Comparison of ENCODE assay signal across 7 cellular contexts in genomic region chr17:7834554-7834890, GRCh38. TPM values are rescaled to one million over a fixed set of nuclear protein-coding genes. Genes with fewer than 3 reads are reported as not detected.
DNase-seq lines count a peak whose midpoint lies in the region; ATAC-seq and TF ChIP-seq lines count a peak whose summit lies in the region.

No MANE protein-coding gene starts in this region.

- H3K4me2 ChIP-seq in GM23338 = peak overlapping the region; percentile 100

- no peaks in the 10 kb centered on the region; the same call in 1 of the 2 replicates for H4K20me1 ChIP-seq in GM23338 (replicated peaks; ENCODE audit: insufficient read depth)

- H3K36me3 Mint-ChIP-seq in GM23338 (ENCODE audit: low read depth) (no peaks in the 10 kb centered on the region), MCF 10A (ENCODE audit: insufficient read depth, unreplicated experiment) (peaks cover 11% of the 10 kb centered on the region)

- CTCF ChIA-PET in MCF 10A (lab: Yijun Ruan, JAX) = interaction anchor here (0.6 to 4.3 kb wide), 19 partner anchors 9 to 1722 kb away, joined by 3 to 36 read pairs (median 4); no protein-coding TSS in a partner anchor

- peak overlapping the region; percentile 94; the same call in 1 of the 2 replicates for H3K27ac Mint-ChIP-seq in GM23338
- H3K27ac Mint-ChIP-seq in MCF 10A (ENCODE audit: low read depth, unreplicated experiment) = peak overlapping the region; percentile 99

- no peaks in the 10 kb centered on the region for H3K79me2 ChIP-seq in GM23338 (replicated peaks; ENCODE audit: insufficient read depth)

- TF ChIP-seq CTCF in GM23338 (conservative IDR thresholded peaks at IDR 0.05; ENCODE audit: low read depth in 2 of 2) = no peak
- TF ChIP-seq CTCF in MCF 10A (IDR thresholded peaks at IDR 0.05; ENCODE audit: unreplicated experiment) = no peak

- peak overlapping the region; percentile 93 for H3K4me3 Mint-ChIP-seq in GM23338
- peak overlapping the region; percentile 89 for H3K4me3 Mint-ChIP-seq in MCF 10A (ENCODE audit: unreplicated experiment)

- DNase-seq in GM23338 (ENCODE audit: low spot score) (peak; percentile 48), T follicular helper cell (ENCODE audit: low read depth) (peak; percentile 53), MCF 10A (ENCODE audit: unreplicated experiment) (no peak), NCI-H2029 (lab: John Stamatoyannopoulos, UW) (no peak), GM19238 (ENCODE audit: insufficient read length, low spot score) (no peak)
- DNase-seq in stimulated activated CD8-positive, alpha-beta memory T cell treated with anti-CD3 and anti-CD28 coated beads, Interleukin-4, amount 100 ng/mL, for 48 hours = peak; percentile 68

- H3K27me3 Mint-ChIP-seq in GM23338 (ENCODE audit: insufficient read depth, low read depth, poor library complexity) (peaks cover 58% of the 10 kb centered on the region), MCF 10A (ENCODE audit: insufficient read depth, unreplicated experiment) (peaks cover 2% of the 10 kb centered on the region)

- no peak; the same call in 2 of the 3 replicates for ATAC-seq in GM23338

- BruUV-seq in MCF 10A (replicated peaks; lab: Mats Ljungman, UMichigan) = no TSS peak

- no peaks in the 10 kb centered on the region for H3K36me3 ChIP-seq in GM23338 (ENCODE audit: insufficient read depth)

- intact Hi-C loops in MCF 10A (cut with micrococcal nuclease) = loop anchor here (1.0 kb wide), 2 partner anchors 17 to 23 kb away; partner anchors contain the start of gene NAA38

- H3K27ac ChIP-seq in GM23338 (ENCODE audit: low read depth) (no peak overlapping the region), layer of hippocampus (ENCODE audit: low read depth, low read length) (peak overlapping the region; percentile 95)

- H3K4me1 Mint-ChIP-seq in GM23338 (peaks cover 27% of the 10 kb centered on the region), MCF 10A (ENCODE audit: insufficient read depth, unreplicated experiment) (peaks cover 40% of the 10 kb centered on the region)

- peaks cover 22% of the 10 kb centered on the region; the same call in 1 of the 2 replicates for H3F3A ChIP-seq in GM23338 (replicated peaks; ENCODE audit: low read depth)

- H2AFZ ChIP-seq in GM23338 = no peak overlapping the region; the same call in 1 of the 2 replicates

- POLR2A ChIA-PET in MCF 10A (lab: Yijun Ruan, JAX) = interaction anchor here (0.7 to 6.6 kb wide), 15 partner anchors 9 to 389 kb away, joined by 3 to 97 read pairs (median 7); partner anchors contain the start of genes CNTROB, CYB5D1, NAA38 and RNF227

- H3K9me2 ChIP-seq in GM23338 (ENCODE audit: insufficient read depth) = no peaks in the 10 kb centered on the region

- H3K27me3 ChIP-seq in GM23338 (ENCODE audit: insufficient read depth) = peaks cover 72% of the 10 kb centered on the region
- no peaks in the 10 kb centered on the region for H3K27me3 ChIP-seq in layer of hippocampus (ENCODE audit: control insufficient read depth, insufficient read depth, low read length)

- H3K9me3 Mint-ChIP-seq in GM23338 = no peaks in the 10 kb centered on the region; the same call in 2 of the 3 replicates
- H3K9me3 Mint-ChIP-seq in MCF 10A (ENCODE audit: unreplicated experiment) = no peaks in the 10 kb centered on the region

- H3K4me1 ChIP-seq in GM23338 (ENCODE audit: insufficient read depth) = peaks cover 23% of the 10 kb centered on the region

- H3K4me3 ChIP-seq in GM23338 = peak overlapping the region; percentile 95

TF ChIP-seq in GM23338, 12 proteins besides CTCF, POLR2A, EP300 and RAD21 (continues in another document):
- TF ChIP-seq EZH2phosphoT487 (IDR thresholded peaks at IDR 0.05; ENCODE audit: unreplicated experiment) = no peak
- no peak for TF ChIP-seq POLR2AphosphoS5 (IDR thresholded peaks at IDR 0.05; ENCODE audit: low read depth)
- no peak for TF ChIP-seq EZH2 (IDR thresholded peaks at IDR 0.05; ENCODE audit: low read depth, unreplicated experiment)
- no peak for TF ChIP-seq JUNB (IDR thresholded peaks at IDR 0.05; ENCODE audit: unreplicated experiment)
- no peak for TF ChIP-seq STAT1 (IDR thresholded peaks at IDR 0.05; ENCODE audit: unreplicated experiment)
- no peak for TF ChIP-seq NANOG (IDR thresholded peaks at IDR 0.05; ENCODE audit: borderline replicate concordance)
- TF ChIP-seq, protein P1, sequence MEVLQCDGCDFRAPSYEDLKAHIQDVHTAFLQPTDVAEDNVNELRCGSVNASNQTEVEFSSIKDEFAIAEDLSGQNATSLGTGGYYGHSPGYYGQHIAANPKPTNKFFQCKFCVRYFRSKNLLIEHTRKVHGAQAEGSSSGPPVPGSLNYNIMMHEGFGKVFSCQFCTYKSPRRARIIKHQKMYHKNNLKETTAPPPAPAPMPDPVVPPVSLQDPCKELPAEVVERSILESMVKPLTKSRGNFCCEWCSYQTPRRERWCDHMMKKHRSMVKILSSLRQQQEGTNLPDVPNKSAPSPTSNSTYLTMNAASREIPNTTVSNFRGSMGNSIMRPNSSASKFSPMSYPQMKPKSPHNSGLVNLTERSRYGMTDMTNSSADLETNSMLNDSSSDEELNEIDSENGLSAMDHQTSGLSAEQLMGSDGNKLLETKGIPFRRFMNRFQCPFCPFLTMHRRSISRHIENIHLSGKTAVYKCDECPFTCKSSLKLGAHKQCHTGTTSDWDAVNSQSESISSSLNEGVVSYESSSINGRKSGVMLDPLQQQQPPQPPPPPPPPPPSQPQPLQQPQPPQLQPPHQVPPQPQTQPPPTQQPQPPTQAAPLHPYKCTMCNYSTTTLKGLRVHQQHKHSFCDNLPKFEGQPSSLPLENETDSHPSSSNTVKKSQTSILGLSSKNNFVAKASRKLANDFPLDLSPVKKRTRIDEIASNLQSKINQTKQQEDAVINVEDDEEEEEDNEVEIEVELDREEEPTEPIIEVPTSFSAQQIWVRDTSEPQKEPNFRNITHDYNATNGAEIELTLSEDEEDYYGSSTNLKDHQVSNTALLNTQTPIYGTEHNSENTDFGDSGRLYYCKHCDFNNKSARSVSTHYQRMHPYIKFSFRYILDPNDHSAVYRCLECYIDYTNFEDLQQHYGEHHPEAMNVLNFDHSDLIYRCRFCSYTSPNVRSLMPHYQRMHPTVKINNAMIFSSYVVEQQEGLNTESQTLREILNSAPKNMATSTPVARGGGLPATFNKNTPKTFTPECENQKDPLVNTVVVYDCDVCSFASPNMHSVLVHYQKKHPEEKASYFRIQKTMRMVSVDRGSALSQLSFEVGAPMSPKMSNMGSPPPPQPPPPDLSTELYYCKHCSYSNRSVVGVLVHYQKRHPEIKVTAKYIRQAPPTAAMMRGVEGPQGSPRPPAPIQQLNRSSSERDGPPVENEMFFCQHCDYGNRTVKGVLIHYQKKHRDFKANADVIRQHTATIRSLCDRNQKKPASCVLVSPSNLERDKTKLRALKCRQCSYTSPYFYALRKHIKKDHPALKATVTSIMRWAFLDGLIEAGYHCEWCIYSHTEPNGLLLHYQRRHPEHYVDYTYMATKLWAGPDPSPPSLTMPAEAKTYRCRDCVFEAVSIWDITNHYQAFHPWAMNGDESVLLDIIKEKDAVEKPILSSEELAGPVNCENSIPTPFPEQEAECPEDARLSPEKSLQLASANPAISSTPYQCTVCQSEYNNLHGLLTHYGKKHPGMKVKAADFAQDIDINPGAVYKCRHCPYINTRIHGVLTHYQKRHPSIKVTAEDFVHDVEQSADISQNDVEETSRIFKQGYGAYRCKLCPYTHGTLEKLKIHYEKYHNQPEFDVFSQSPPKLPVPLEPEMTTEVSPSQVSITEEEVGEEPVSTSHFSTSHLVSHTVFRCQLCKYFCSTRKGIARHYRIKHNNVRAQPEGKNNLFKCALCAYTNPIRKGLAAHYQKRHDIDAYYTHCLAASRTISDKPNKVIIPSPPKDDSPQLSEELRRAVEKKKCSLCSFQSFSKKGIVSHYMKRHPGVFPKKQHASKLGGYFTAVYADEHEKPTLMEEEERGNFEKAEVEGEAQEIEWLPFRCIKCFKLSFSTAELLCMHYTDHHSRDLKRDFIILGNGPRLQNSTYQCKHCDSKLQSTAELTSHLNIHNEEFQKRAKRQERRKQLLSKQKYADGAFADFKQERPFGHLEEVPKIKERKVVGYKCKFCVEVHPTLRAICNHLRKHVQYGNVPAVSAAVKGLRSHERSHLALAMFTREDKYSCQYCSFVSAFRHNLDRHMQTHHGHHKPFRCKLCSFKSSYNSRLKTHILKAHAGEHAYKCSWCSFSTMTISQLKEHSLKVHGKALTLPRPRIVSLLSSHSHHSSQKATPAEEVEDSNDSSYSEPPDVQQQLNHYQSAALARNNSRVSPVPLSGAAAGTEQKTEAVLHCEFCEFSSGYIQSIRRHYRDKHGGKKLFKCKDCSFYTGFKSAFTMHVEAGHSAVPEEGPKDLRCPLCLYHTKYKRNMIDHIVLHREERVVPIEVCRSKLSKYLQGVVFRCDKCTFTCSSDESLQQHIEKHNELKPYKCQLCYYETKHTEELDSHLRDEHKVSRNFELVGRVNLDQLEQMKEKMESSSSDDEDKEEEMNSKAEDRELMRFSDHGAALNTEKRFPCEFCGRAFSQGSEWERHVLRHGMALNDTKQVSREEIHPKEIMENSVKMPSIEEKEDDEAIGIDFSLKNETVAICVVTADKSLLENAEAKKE (CRISPR knock-in tag; IDR thresholded peaks at IDR 0.05) = no peak
- no peak for TF ChIP-seq ETS1 (IDR thresholded peaks at IDR 0.05)

RNA-seq across cellular contexts. Expression of gene KDM6B, which starts 0.5 kb away (rescaled TPM):
- 1.4 and 1.8 TPM in 2 replicates for total RNA-seq in GM23338 (2014; rRNA removed; shearing (Covaris generic))
- polyA plus RNA-seq in GM23338 (2016; fragmentation: Nextera tagmentation; extraction: Ambion mirVana) = 1.1 and 1.4 TPM in 2 replicates
- 37.9 and 39.8 TPM in 2 replicates for total RNA-seq in MCF 10A (2022)

RNA-seq across cellular contexts. Expression of gene TMEM88, which starts 20.3 kb away (rescaled TPM):
- 0.97 TPM in 1 of 2 replicates, not detected in the other for total RNA-seq in GM23338 (2014; rRNA removed; shearing (Covaris generic))
- polyA plus RNA-seq in GM23338 (2016; fragmentation: Nextera tagmentation; extraction: Ambion mirVana) = 0.43 and 0.58 TPM in 2 replicates
- 3.5 and 4.4 TPM in 2 replicates for total RNA-seq in MCF 10A (2022)

RNA-seq across cellular contexts. Expression of gene NAA38, which starts 22.8 kb away (rescaled TPM):
- 17.1 and 24.0 TPM in 2 replicates for total RNA-seq in GM23338 (2014; rRNA removed; shearing (Covaris generic))
- polyA plus RNA-seq in GM23338 (2016; fragmentation: Nextera tagmentation; extraction: Ambion mirVana) = 74.8 and 78.5 TPM in 2 replicates
- total RNA-seq in MCF 10A (2022) = 70.2 and 83.4 TPM in 2 replicates

RNA-seq across cellular contexts. Expression of gene CYB5D1, which starts 23.3 kb away (rescaled TPM):
- total RNA-seq in GM23338 (2014; rRNA removed; shearing (Covaris generic)) = 5.6 and 8.4 TPM in 2 replicates
- polyA plus RNA-seq in GM23338 (2016; fragmentation: Nextera tagmentation; extraction: Ambion mirVana) = 2.7 and 3.5 TPM in 2 replicates
- total RNA-seq in MCF 10A (2022) = 23.1 and 23.2 TPM in 2 replicates

RNA-seq across cellular contexts. Expression of gene CHD3, which starts 54.1 kb away (rescaled TPM):
- total RNA-seq in GM23338 (2014; rRNA removed; shearing (Covaris generic)) = 9.7 and 12.3 TPM in 2 replicates
- polyA plus RNA-seq in GM23338 (2016; fragmentation: Nextera tagmentation; extraction: Ambion mirVana) = 2.9 and 3.0 TPM in 2 replicates
- 78.5 and 87.1 TPM in 2 replicates for total RNA-seq in MCF 10A (2022)

Comparison
In these comparisons a context has a peak if more than half of its experiments do, and no peak if none do; other contexts are left out.
1. DNase-seq: peak in GM23338 (single experiment), T follicular helper cell (single experiment) and stimulated activated CD8-positive, alpha-beta memory T cell treated with anti-CD3 and anti-CD28 coated beads, Interleukin-4, amount 100 ng/mL, for 48 hours (single experiment); none in MCF 10A (single experiment), NCI-H2029 (single experiment) and GM19238 (single experiment).
2. RNA of gene KDM6B, which starts 0.5 kb away (total RNA-seq): 37.9 to 39.8 TPM in MCF 10A; 1.4 to 1.8 TPM in GM23338; every median in the first group is over 10 times any median in the second.